9 cellular contexts compared by ENCODE assay signal in the genomic region with DNA sequence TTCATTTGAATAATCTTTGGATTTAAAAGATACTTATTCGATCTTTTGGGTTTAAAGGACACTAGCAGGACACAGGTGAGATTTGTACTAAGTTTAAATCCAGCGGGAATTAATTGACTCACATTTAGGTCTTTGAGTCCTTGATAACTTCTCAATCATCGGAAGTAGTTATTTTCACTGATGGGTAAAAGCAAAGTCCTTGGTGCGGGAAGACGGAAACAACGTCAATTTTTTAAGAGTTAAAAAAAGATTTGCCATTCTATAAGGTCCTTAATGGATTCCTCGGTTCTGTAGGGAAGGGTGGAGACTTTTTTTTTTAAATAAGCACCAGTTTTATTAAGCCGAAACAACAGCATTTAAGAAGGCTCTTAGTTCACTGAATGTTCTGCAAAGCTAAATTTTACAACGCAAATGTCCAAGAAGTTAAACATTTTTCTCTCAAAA. TPM values are rescaled to one million over a fixed set of nuclear protein-coding genes. Genes with fewer than 3 reads are reported as not detected.
DNase-seq lines count a peak whose midpoint lies in the region; TF ChIP-seq lines count a peak whose summit lies in the region.
"Had no signal": no experiment of that assay in that cellular context is flagged by ENCODE, and none has a peak within 500 bp of the region (broad histone marks: within the 10 kb centered on the region; RNA-seq: fewer than 3 reads in every experiment).

No MANE protein-coding gene starts in this region.

- DNase-seq in HCEC 1CT (peak; percentile 36), Peyer's patch (no peak), foreskin fibroblast (peak; percentile 44 to 65), suprapubic skin (ENCODE audit: low spot score in 2 of 2) (no peak), SKM-1 (lab: John Stamatoyannopoulos, UW; ENCODE audit: unreplicated experiment) (no peak), head of caudate nucleus (no peak), LoVo (ENCODE audit: low spot score) (no peak)

- H3K27me3 ChIP-seq in Peyer's patch = no peaks in the 10 kb centered on the region
- H3K27me3 ChIP-seq in suprapubic skin = no peaks in the 10 kb centered on the region

- H3K27ac ChIP-seq in Peyer's patch (peak overlapping the region; percentile 44 to 99 (median 93)), suprapubic skin (peak overlapping the region; percentile 68)
- H3K27ac ChIP-seq: SK-N-MC had no signal

- TF ChIP-seq EP300 in suprapubic skin (IDR thresholded peaks at IDR 0.05) = no peak

- WGBS in suprapubic skin = 55% methylated on average over 9 of the region's 9 CpGs

- no peak for TF ChIP-seq POLR2A in Peyer's patch (IDR thresholded peaks at IDR 0.05)
- TF ChIP-seq POLR2A in suprapubic skin (IDR thresholded peaks at IDR 0.05) = no peak

- H3K36me3 ChIP-seq in Peyer's patch (peaks cover 0 to 10% (median 0%) of the 10 kb centered on the region in 3 donors), suprapubic skin (no peaks in the 10 kb centered on the region)

- H3K4me3 ChIP-seq in GM12875 (ENCODE audit: low read depth, low read length) (peak overlapping the region; percentile 83), Peyer's patch (peak overlapping the region; percentile 62 to 87 (median 74)), foreskin fibroblast (ENCODE audit: low read depth in 1 of 2, low read length in 2 of 2) (peak overlapping the region; percentile 75 to 92), suprapubic skin (peak overlapping the region; percentile 65)
- H3K4me3 ChIP-seq: SK-N-MC had no signal

- intact Hi-C loops in head of caudate nucleus (cut with DNase I) = loop anchor here (10.0 kb wide), 2 partner anchors 117 to 507 kb away; no protein-coding TSS in a partner anchor

- TF ChIP-seq CTCF in GM12875 (IDR thresholded peaks at IDR 0.05; ENCODE audit: borderline replicate concordance, insufficient read depth, low read depth, low read length) (no peak), Peyer's patch (IDR thresholded peaks at IDR 0.05) (no peak), foreskin fibroblast (IDR thresholded peaks at IDR 0.05; ENCODE audit: low read depth, low read length) (no peak), suprapubic skin (IDR thresholded peaks at IDR 0.05) (no peak)

- H3K4me1 ChIP-seq in Peyer's patch (no peaks in the 10 kb centered on the region), suprapubic skin (peaks cover 3% of the 10 kb centered on the region)

- H3K9me3 ChIP-seq in Peyer's patch (peaks cover 0 to 8% (median 0%) of the 10 kb centered on the region in 4 donors), suprapubic skin (no peaks in the 10 kb centered on the region)

RNA-seq across cellular contexts. Expression of a gene that starts 2.9 kb away (rescaled TPM):
- total RNA-seq in Peyer's patch = 1,000 to 10,000 TPM; 1,496 to 3,676 (median 1,701) TPM
- total RNA-seq in suprapubic skin = 1,000 to 10,000 TPM in 3 of 4 donors, 100 to 1,000 TPM in 1; 880 to 1,466 (median 1,228) TPM

Comparison
In these comparisons a context has a peak if more than half of its experiments do, and no peak if none do; other contexts are left out.
1. DNase-seq: peak in HCEC 1CT (single experiment) and foreskin fibroblast (2 of 2); none in Peyer's patch (0 of 3), suprapubic skin (0 of 2), SKM-1 (single experiment), head of caudate nucleus (0 of 42) and LoVo (single experiment).
2. Peak in every context shown above with its lines, with median percentiles within 50 percentile points of each other: H3K4me3 ChIP-seq.